ENCODE assay signal across 1 cellular context in the genomic region with DNA sequence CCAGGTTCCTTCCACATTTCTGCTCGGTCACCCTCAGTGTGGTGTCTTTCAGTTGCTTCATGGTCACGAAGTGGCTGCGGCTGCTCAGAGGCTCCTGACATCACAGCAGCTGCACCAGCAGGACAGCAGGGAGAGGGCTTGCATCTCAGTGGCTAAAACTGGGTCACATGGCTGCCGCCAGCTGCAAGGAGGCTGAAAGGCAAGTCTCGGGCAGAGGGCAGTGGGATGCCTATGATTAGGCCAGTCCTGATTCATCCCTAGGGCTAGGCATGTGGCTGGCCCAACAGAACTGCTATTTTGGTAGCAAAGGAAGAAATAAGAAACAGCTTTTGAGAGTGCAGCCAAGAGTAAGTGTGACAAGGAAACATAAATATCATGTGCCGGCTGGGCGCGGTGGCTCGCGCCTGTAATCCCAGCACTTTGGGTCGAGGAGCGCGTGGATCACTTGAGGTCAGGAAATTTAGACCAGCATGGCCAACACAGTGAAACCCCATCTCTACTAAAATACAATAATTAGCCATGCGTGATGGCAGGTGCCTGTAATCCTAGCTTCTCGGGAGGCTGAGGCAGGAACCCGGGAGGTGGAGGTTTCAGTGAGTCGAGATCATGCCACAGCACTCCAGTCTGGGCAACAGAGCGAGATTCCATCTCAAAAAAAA.
TF ChIP-seq lines count a peak whose summit lies in the region.

No MANE protein-coding gene starts in this region.

TF ChIP-seq in GM23338, 12 proteins besides CTCF, POLR2A, EP300 and RAD21 (continued from another document):
- no peak for TF ChIP-seq POLR2AphosphoS5 (IDR thresholded peaks at IDR 0.05; ENCODE audit: low read depth)
- TF ChIP-seq ZNF331 (CRISPR knock-in tag; IDR thresholded peaks at IDR 0.05; ENCODE audit: low read depth) = no peak
- TF ChIP-seq, protein P1, sequence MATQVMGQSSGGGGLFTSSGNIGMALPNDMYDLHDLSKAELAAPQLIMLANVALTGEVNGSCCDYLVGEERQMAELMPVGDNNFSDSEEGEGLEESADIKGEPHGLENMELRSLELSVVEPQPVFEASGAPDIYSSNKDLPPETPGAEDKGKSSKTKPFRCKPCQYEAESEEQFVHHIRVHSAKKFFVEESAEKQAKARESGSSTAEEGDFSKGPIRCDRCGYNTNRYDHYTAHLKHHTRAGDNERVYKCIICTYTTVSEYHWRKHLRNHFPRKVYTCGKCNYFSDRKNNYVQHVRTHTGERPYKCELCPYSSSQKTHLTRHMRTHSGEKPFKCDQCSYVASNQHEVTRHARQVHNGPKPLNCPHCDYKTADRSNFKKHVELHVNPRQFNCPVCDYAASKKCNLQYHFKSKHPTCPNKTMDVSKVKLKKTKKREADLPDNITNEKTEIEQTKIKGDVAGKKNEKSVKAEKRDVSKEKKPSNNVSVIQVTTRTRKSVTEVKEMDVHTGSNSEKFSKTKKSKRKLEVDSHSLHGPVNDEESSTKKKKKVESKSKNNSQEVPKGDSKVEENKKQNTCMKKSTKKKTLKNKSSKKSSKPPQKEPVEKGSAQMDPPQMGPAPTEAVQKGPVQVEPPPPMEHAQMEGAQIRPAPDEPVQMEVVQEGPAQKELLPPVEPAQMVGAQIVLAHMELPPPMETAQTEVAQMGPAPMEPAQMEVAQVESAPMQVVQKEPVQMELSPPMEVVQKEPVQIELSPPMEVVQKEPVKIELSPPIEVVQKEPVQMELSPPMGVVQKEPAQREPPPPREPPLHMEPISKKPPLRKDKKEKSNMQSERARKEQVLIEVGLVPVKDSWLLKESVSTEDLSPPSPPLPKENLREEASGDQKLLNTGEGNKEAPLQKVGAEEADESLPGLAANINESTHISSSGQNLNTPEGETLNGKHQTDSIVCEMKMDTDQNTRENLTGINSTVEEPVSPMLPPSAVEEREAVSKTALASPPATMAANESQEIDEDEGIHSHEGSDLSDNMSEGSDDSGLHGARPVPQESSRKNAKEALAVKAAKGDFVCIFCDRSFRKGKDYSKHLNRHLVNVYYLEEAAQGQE (IDR thresholded peaks at IDR 0.05; ENCODE audit: unreplicated experiment) = no peak
- no peak for TF ChIP-seq EZH2phosphoT487 (IDR thresholded peaks at IDR 0.05; ENCODE audit: unreplicated experiment)
- no peak for TF ChIP-seq JUNB (IDR thresholded peaks at IDR 0.05; ENCODE audit: unreplicated experiment)
- TF ChIP-seq NANOG (IDR thresholded peaks at IDR 0.05; ENCODE audit: borderline replicate concordance) = no peak
- TF ChIP-seq ZNF114 (CRISPR knock-in tag; IDR thresholded peaks at IDR 0.05) = no peak
- no peak for TF ChIP-seq EZH2 (IDR thresholded peaks at IDR 0.05; ENCODE audit: low read depth, unreplicated experiment)
- no peak for TF ChIP-seq ETS1 (IDR thresholded peaks at IDR 0.05)
- TF ChIP-seq ZNF462 (CRISPR knock-in tag; IDR thresholded peaks at IDR 0.05) = no peak
- no peak for TF ChIP-seq CREB1 (CRISPR knock-in tag; IDR thresholded peaks at IDR 0.05; ENCODE audit: low read depth)
